Comparison of ENCODE assay signal across 8 cellular contexts in genomic region chr1:67427947-67428346, GRCh38. TPM values are rescaled to one million over a fixed set of nuclear protein-coding genes. Genes with fewer than 3 reads are reported as not detected.
DNase-seq lines count a peak whose midpoint lies in the region; ATAC-seq and TF ChIP-seq lines count a peak whose summit lies in the region.

No MANE protein-coding gene starts in this region.

- H3K4me3 Mint-ChIP-seq in dendritic cell treated with granulocyte-macrophage colony-stimulating factor and Interleukin-4, amounts not matched to agents 40 ng/mL and 50 ng/mL, for 4 days: peak overlapping the region; percentile 97
- H3K4me3 Mint-ChIP-seq in natural killer cell: peak overlapping the region; percentile 100

- H3K36me3 Mint-ChIP-seq in dendritic cell treated with granulocyte-macrophage colony-stimulating factor and Interleukin-4, amounts not matched to agents 40 ng/mL and 50 ng/mL, for 4 days (ENCODE audit: low read depth): peaks cover 61% of the 10 kb centered on the region
- H3K36me3 Mint-ChIP-seq in natural killer cell: peaks cover 22% of the 10 kb centered on the region

- no peak overlapping the region for H3K27ac Mint-ChIP-seq in dendritic cell treated with granulocyte-macrophage colony-stimulating factor and Interleukin-4, amounts not matched to agents 40 ng/mL and 50 ng/mL, for 4 days
- H3K27ac Mint-ChIP-seq in natural killer cell: peak overlapping the region; percentile 99 to 100

- H3K4me3 ChIP-seq in BE2C (ENCODE audit: low read depth, low read length): peak overlapping the region; percentile 78
- peak overlapping the region; percentile 90 for H3K4me3 ChIP-seq in Karpas-422 (ENCODE audit: low read length)

- H3K9ac ChIP-seq in Karpas-422 (ENCODE audit: low read length): peak overlapping the region; percentile 98

- ATAC-seq in natural killer cell (no peak), HG03460 (IDR thresholded peaks at IDR 0.05; ENCODE audit: unreplicated experiment) (no peak), HG02938 (IDR thresholded peaks at IDR 0.05; ENCODE audit: unreplicated experiment) (no peak)

- H3K79me2 ChIP-seq in Karpas-422 (ENCODE audit: low read length): peaks cover 73% of the 10 kb centered on the region

- H3K4me2 ChIP-seq in Karpas-422 (ENCODE audit: low read depth, low read length, poor library complexity, severe bottlenecking): peak overlapping the region; percentile 85

- H2AFZ ChIP-seq in Karpas-422 (ENCODE audit: low read length): no peak overlapping the region

- peaks cover 60% of the 10 kb centered on the region for H4K20me1 ChIP-seq in Karpas-422 (ENCODE audit: insufficient read depth, low read depth, low read length)

- no peak overlapping the region for H3K27ac ChIP-seq in Karpas-422 (ENCODE audit: low read length)

- H3K4me1 Mint-ChIP-seq in dendritic cell treated with granulocyte-macrophage colony-stimulating factor and Interleukin-4, amounts not matched to agents 40 ng/mL and 50 ng/mL, for 4 days (ENCODE audit: low read depth): peaks cover 26% of the 10 kb centered on the region
- H3K4me1 Mint-ChIP-seq in natural killer cell: peaks cover 74% of the 10 kb centered on the region in 2 donors

- H3K9me3 Mint-ChIP-seq in dendritic cell treated with granulocyte-macrophage colony-stimulating factor and Interleukin-4, amounts not matched to agents 40 ng/mL and 50 ng/mL, for 4 days: no peaks in the 10 kb centered on the region
- no peaks in the 10 kb centered on the region for H3K9me3 Mint-ChIP-seq in natural killer cell

- H3K27me3 ChIP-seq in BE2C (no peaks in the 10 kb centered on the region), Karpas-422 (ENCODE audit: low read length) (no peaks in the 10 kb centered on the region)

- no peaks in the 10 kb centered on the region for H3K9me2 ChIP-seq in Karpas-422 (replicated peaks; ENCODE audit: insufficient read depth, low read length)

- H3K9me3 ChIP-seq in BE2C (no peaks in the 10 kb centered on the region), Karpas-422 (ENCODE audit: low read length) (no peaks in the 10 kb centered on the region)

- intact Hi-C loops in dendritic cell treated with granulocyte-macrophage colony-stimulating factor and Interleukin-4, amounts not matched to agents 40 ng/mL and 50 ng/mL, for 4 days (cut with micrococcal nuclease): loop anchor here (5.0 to 10.0 kb wide), 2 partner anchors 116 to 2003 kb away; partner anchors contain the start of genes LEPR and LEPROT
- intact Hi-C loops in natural killer cell (cut with micrococcal nuclease): no loop called here

- H3K4me1 ChIP-seq in BE2C: no peaks in the 10 kb centered on the region
- H3K4me1 ChIP-seq in Karpas-422 (ENCODE audit: low read length): peaks cover 45% of the 10 kb centered on the region

- H3K36me3 ChIP-seq in BE2C (peaks cover 48% of the 10 kb centered on the region), Karpas-422 (ENCODE audit: insufficient read depth, low read length) (peaks cover 64% of the 10 kb centered on the region)

- TF ChIP-seq CTCF in BE2C (IDR thresholded peaks at IDR 0.05; ENCODE audit: low read depth, low read length) (no peak), natural killer cell (IDR thresholded peaks at IDR 0.05) (no peak)

- no peaks in the 10 kb centered on the region for H3K27me3 Mint-ChIP-seq in dendritic cell treated with granulocyte-macrophage colony-stimulating factor and Interleukin-4, amounts not matched to agents 40 ng/mL and 50 ng/mL, for 4 days
- no peaks in the 10 kb centered on the region for H3K27me3 Mint-ChIP-seq in natural killer cell (ENCODE audit: low read depth in 2 of 2)

- DNase-seq in BE2C (no peak), Karpas-422 (no peak), natural killer cell (no peak), COR-L47 (lab: John Stamatoyannopoulos, UW) (no peak), DMS114 treated with DMSO at 0.1 percent for 48 hours (lab: John Stamatoyannopoulos, UW; ENCODE audit: unreplicated experiment) (no peak)

RNA-seq across cellular contexts. Expression of gene SERBP1, which starts 2.3 kb away (rescaled TPM):
- 156 TPM for polyA plus RNA-seq in BE2C (2012; ENCODE audit: insufficient read depth, insufficient read length, low read depth)
- total RNA-seq in Karpas-422 (2014; rRNA removed; shearing (Covaris generic); ENCODE audit: low replicate concordance): 156 and 291 TPM in 2 replicates
- 100 to 1,000 TPM; 137 to 183 (median 149) TPM for total RNA-seq in natural killer cell
